Comparison of ENCODE assay signal across 25 cellular contexts in genomic region chr5:19706776-19707175, GRCh38.
"Had no signal": no experiment of that assay in that cellular context is flagged by ENCODE, and none has a peak within 500 bp of the region (broad histone marks: within the 10 kb centered on the region; RNA-seq: fewer than 3 reads in every experiment).

No MANE protein-coding gene starts in this region.

- H3K27me3 ChIP-seq: stomach, suprapubic skin, testis, thyroid gland, tibial artery, tibial nerve, transverse colon, upper lobe of left lung, upper lobe of right lung, uterus, vagina had no signal

- H3K36me3 ChIP-seq: stomach, suprapubic skin, thoracic aorta, thyroid gland, tibial artery, tibial nerve, transverse colon, upper lobe of left lung, upper lobe of right lung, uterus, vagina had no signal

- H3K4me1 ChIP-seq: stomach, suprapubic skin, testis, thyroid gland, tibial artery, tibial nerve, transverse colon, upper lobe of left lung, upper lobe of right lung, uterus, vagina had no signal

- DNase-seq: stimulated activated CD4-positive, alpha-beta T cell treated with anti-CD3 and anti-CD28 coated beads, Interleukin-2, amount 100 ng/mL, for 48 hours; stimulated activated CD4-positive, alpha-beta T cell treated with anti-CD3 and anti-CD28 coated beads, Interleukin-4, amount 100 ng/mL, for 1 hour; stimulated activated CD4-positive, alpha-beta T cell treated with anti-CD3 and anti-CD28 coated beads, Interleukin-4, amount 100 ng/mL, for 24 hours; stimulated activated CD4-positive, alpha-beta T cell treated with anti-CD3 and anti-CD28 coated beads, Interleukin-4, amount 100 ng/mL, for 4 hours; stimulated activated CD8-positive, alpha-beta memory T cell treated with anti-CD3 and anti-CD28 coated beads, Interleukin-4, amount 100 ng/mL, for 48 hours; stimulated activated naive B cell treated with anti-CD40 and anti-IgM and Interleukin-4, amounts not matched to agents 10 μg/mL and 1 μg/mL and 100 μg/mL, for 72 hours; stimulated activated naive CD4-positive, alpha-beta T cell; stimulated activated naive CD4-positive, alpha-beta T cell treated with Interleukin-2 at 50 U/mL for 16 hours; stimulated activated naive CD8-positive, alpha-beta T cell treated with anti-CD3 and anti-CD28 coated beads, Interleukin-15, amount 100 ng/mL, for 72 hours; stimulated activated naive CD8-positive, alpha-beta T cell treated with anti-CD3 and anti-CD28 coated beads, Interleukin-15, Interleukin-2, amounts not matched to agents 100 U/mL and 50 U/mL, for 24 hours; stomach; substantia nigra; testis; thyroid gland; tibial artery; transverse colon; upper lobe of left lung; upper lobe of right lung; uterus had no signal

- H3K9me3 ChIP-seq: suprapubic skin, testis, thoracic aorta, thyroid gland, tibial artery, transverse colon, upper lobe of right lung, uterus, vagina had no signal

- H3K4me3 ChIP-seq: stomach, suprapubic skin, testis, thoracic aorta, thyroid gland, tibial artery, tibial nerve, transverse colon, upper lobe of left lung, upper lobe of right lung, uterus, vagina had no signal

- H3K27ac ChIP-seq: stomach, suprapubic skin, testis, thoracic aorta, thyroid gland, tibial artery, tibial nerve, transverse colon, upper lobe of left lung, upper lobe of right lung, uterus, vagina had no signal

- ATAC-seq: stimulated activated effector memory CD8-positive, alpha-beta T cell treated with anti-CD3 and anti-CD28 coated beads, Interleukin-12 subunit alpha, Interleukin-12 subunit beta, amount 100 ng/mL, for 72 hours; stimulated activated memory B cell treated with anti-CD40 and anti-IgM and Interleukin-4, amounts not matched to agents 10 μg/mL and 1 μg/mL and 100 μg/mL, for 72 hours; stimulated activated naive B cell treated with anti-CD40 and anti-IgM and Interleukin-4, amounts not matched to agents 10 μg/mL and 1 μg/mL and 100 μg/mL, for 72 hours; stimulated activated naive CD8-positive, alpha-beta T cell treated with anti-CD3 and anti-CD28 coated beads, Interleukin-15, amount 100 ng/mL, for 72 hours; stimulated activated naive CD8-positive, alpha-beta T cell treated with anti-CD3 and anti-CD28 coated beads, Interleukin-15, Interleukin-2, amounts not matched to agents 100 U/mL and 50 U/mL, for 24 hours; upper lobe of right lung had no signal
